ENCODE assay signal across 2 cellular contexts in the genomic region with DNA sequence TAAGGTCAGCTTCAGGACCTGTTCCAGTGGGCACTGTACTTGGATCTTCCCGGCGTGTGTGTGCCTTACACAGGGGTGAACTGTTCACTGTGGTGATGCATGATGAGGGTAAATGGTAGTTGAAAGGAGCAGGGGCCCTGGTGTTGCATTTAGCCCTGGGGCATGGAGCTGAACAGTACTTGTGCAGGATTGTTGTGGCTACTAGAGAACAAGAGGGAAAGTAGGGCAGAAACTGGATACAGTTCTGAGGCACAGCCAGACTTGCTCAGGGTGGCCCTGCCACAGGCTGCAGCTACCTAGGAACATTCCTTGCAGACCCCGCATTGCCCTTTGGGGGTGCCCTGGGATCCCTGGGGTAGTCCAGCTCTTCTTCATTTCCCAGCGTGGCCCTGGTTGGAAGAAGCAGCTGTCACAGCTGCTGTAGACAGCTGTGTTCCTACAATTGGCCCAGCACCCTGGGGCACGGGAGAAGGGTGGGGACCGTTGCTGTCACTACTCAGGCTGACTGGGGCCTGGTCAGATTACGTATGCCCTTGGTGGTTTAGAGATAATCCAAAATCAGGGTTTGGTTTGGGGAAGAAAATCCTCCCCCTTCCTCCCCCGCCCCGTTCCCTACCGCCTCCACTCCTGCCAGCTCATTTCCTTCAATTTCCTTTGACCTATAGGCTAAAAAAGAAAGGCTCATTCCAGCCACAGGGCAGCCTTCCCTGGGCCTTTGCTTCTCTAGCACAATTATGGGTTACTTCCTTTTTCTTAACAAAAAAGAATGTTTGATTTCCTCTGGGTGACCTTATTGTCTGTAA.
TF ChIP-seq lines count a peak whose summit lies in the region.

No MANE protein-coding gene starts in this region.

TF ChIP-seq in HepG2, 621 proteins besides CTCF, POLR2A, EP300 and RAD21 (continued from another document and continues in another):
- TF ChIP-seq, protein P1, sequence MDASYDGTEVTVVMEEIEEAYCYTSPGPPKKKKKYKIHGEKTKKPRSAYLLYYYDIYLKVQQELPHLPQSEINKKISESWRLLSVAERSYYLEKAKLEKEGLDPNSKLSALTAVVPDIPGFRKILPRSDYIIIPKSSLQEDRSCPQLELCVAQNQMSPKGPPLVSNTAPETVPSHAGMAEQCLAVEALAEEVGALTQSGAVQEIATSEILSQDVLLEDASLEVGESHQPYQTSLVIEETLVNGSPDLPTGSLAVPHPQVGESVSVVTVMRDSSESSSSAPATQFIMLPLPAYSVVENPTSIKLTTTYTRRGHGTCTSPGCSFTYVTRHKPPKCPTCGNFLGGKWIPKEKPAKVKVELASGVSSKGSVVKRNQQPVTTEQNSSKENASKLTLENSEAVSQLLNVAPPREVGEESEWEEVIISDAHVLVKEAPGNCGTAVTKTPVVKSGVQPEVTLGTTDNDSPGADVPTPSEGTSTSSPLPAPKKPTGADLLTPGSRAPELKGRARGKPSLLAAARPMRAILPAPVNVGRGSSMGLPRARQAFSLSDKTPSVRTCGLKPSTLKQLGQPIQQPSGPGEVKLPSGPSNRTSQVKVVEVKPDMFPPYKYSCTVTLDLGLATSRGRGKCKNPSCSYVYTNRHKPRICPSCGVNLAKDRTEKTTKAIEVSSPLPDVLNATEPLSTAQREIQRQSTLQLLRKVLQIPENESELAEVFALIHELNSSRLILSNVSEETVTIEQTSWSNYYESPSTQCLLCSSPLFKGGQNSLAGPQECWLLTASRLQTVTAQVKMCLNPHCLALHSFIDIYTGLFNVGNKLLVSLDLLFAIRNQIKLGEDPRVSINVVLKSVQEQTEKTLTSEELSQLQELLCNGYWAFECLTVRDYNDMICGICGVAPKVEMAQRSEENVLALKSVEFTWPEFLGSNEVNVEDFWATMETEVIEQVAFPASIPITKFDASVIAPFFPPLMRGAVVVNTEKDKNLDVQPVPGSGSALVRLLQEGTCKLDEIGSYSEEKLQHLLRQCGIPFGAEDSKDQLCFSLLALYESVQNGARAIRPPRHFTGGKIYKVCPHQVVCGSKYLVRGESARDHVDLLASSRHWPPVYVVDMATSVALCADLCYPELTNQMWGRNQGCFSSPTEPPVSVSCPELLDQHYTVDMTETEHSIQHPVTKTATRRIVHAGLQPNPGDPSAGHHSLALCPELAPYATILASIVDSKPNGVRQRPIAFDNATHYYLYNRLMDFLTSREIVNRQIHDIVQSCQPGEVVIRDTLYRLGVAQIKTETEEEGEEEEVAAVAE (CRISPR knock-in tag; IDR thresholded peaks at IDR 0.05; ENCODE audit: borderline replicate concordance), result no peak
- no peak for TF ChIP-seq SALL2 (CRISPR knock-in tag; IDR thresholded peaks at IDR 0.05)
- TF ChIP-seq ZNF276 (CRISPR knock-in tag; IDR thresholded peaks at IDR 0.05; ENCODE audit: low read depth), result no peak
- TF ChIP-seq, protein P2, sequence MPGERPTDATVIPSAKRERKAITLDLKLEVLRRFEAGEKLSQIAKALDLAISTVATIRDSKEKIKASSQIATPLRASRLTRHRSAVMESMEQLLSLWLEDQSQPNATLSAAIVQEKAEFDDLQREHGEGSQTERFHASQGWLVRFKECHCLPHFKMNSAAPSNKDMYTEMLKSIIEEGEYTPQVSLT (CRISPR knock-in tag; IDR thresholded peaks at IDR 0.05; ENCODE audit: borderline replicate concordance, low read depth), result no peak
- no peak for TF ChIP-seq ZNF75D (CRISPR knock-in tag; IDR thresholded peaks at IDR 0.05; ENCODE audit: borderline replicate concordance)
- no peak for TF ChIP-seq FOSL1 (CRISPR knock-in tag; IDR thresholded peaks at IDR 0.05; ENCODE audit: borderline replicate concordance)
- TF ChIP-seq ZNF549 (CRISPR knock-in tag; IDR thresholded peaks at IDR 0.05), result no peak
- TF ChIP-seq MYC (CRISPR knock-in tag; IDR thresholded peaks at IDR 0.05; ENCODE audit: borderline replicate concordance), result no peak
- TF ChIP-seq ZFP36 (IDR thresholded peaks at IDR 0.05; ENCODE audit: borderline replicate concordance, low read depth, low read length, partially characterized antibody), result no peak
- TF ChIP-seq SPEN (CRISPR knock-in tag; IDR thresholded peaks at IDR 0.05; ENCODE audit: low read depth), result no peak
- TF ChIP-seq ZNF740 (CRISPR knock-in tag; IDR thresholded peaks at IDR 0.05), result no peak
- TF ChIP-seq ZNF768 (CRISPR knock-in tag; IDR thresholded peaks at IDR 0.05), result no peak
- TF ChIP-seq THAP11 (CRISPR knock-in tag; IDR thresholded peaks at IDR 0.05), result no peak
- TF ChIP-seq GLMP (CRISPR knock-in tag; IDR thresholded peaks at IDR 0.05; ENCODE audit: borderline replicate concordance), result no peak
- no peak for TF ChIP-seq RFX3 (CRISPR knock-in tag; IDR thresholded peaks at IDR 0.05)

TF ChIP-seq in K562, 482 proteins besides CTCF, POLR2A, EP300 and RAD21 (continued from another document):
- TF ChIP-seq RCOR1 (IDR thresholded peaks at IDR 0.05; ENCODE audit: borderline replicate concordance in 1 of 2, low read depth in 2 of 2, low read length in 2 of 2) (peak in 1 of 2 experiments; percentile 55; a peak in 1 of 4 replicates), TARDBP (IDR thresholded peaks at IDR 0.05) (no peak), EGR1 (conservative IDR thresholded peaks at IDR 0.05) (peak; percentile 45), KDM1A (IDR thresholded peaks at IDR 0.05) (peak; percentile 25 to 57; a peak in 2 of 4 replicates), CTCFL (IDR thresholded peaks at IDR 0.05; ENCODE audit: borderline replicate concordance, insufficient read depth, low read depth, low read length, poor library complexity, severe bottlenecking) (no peak), CLOCK (CRISPR knock-in tag; IDR thresholded peaks at IDR 0.05; ENCODE audit: borderline replicate concordance) (no peak), ARHGAP35 (IDR thresholded peaks at IDR 0.05; ENCODE audit: partially characterized antibody) (no peak), CTBP1 (IDR thresholded peaks at IDR 0.05; ENCODE audit: borderline replicate concordance) (no peak), PURB (CRISPR knock-in tag; IDR thresholded peaks at IDR 0.05; ENCODE audit: low read depth) (no peak), LEF1 (IDR thresholded peaks at IDR 0.05) (no peak), CBFA2T3 (IDR thresholded peaks at IDR 0.05) (peak; percentile 13; the same call in 1 of the 2 replicates), NRF1 (conservative IDR thresholded peaks at IDR 0.05 in 1 of 2, IDR thresholded peaks at IDR 0.05 in 1 of 2) (no peak), MECOM (CRISPR knock-in tag; IDR thresholded peaks at IDR 0.05) (no peak), HNRNPH1 (optimal IDR thresholded peaks at IDR 0.05; ENCODE audit: low read depth, low read length) (no peak), RERE (CRISPR knock-in tag; IDR thresholded peaks at IDR 0.05; ENCODE audit: borderline replicate concordance) (no peak), PYGO2 (tag; IDR thresholded peaks at IDR 0.05) (no peak), BHLHE40 (IDR thresholded peaks at IDR 0.05; ENCODE audit: low read length) (no peak), ZNF77 (CRISPR knock-in tag; IDR thresholded peaks at IDR 0.05) (no peak), ATF2 (CRISPR knock-in tag; IDR thresholded peaks at IDR 0.05) (no peak)
TF ChIP-seq in K562: peak in this region for 5.
